37 cellular contexts compared by ENCODE assay signal in the genomic region with DNA sequence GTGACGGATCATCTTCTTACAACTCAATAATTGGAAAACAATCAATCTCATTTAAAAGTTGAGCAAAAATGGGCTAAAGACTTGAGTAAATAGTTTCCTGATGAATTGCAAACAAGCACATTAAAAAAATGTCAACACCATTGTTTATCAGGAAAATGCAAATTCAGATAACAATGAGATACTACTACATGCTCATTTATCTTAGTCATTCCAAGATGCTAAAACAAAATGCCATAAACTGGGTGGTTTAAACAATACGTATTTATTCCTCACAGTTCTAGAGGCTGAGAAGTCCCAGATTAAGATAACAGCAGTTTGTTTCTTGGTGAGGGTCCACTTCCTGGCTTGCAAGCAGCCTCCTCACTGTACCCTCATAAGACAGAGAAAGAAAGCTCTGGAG.
"Had no signal": no experiment of that assay in that cellular context is flagged by ENCODE, and none has a peak within 500 bp of the region (broad histone marks: within the 10 kb centered on the region; RNA-seq: fewer than 3 reads in every experiment).

No MANE protein-coding gene starts in this region.

- H3K27ac ChIP-seq: adrenal gland, body of pancreas, brain microvascular endothelial cell, breast epithelium, VCaP had no signal

- H3K36me3 Mint-ChIP-seq: activated CD4-positive, alpha-beta memory T cell treated with anti-CD3 and anti-CD28 coated beads for 36 hours; activated naive CD4-positive, alpha-beta T cell treated with anti-CD3 and anti-CD28 coated beads, Interleukin-2, amount 50 U/mL, for 72 hours; activated naive CD8-positive, alpha-beta T cell treated with anti-CD3 and anti-CD28 coated beads for 36 hours had no signal

- H3K4me3 Mint-ChIP-seq: activated B cell treated with CpG ODN at 0.5 μM for 24 hours; activated CD4-positive, alpha-beta memory T cell treated with anti-CD3 and anti-CD28 coated beads for 36 hours; activated CD4-positive, alpha-beta T cell treated with anti-CD3 and anti-CD28 coated beads, Interleukin-2, amount 10 ng/mL, durations not matched to agents 24 days and 14 days; activated CD8-positive, alpha-beta T cell treated with anti-CD3 and anti-CD28 coated beads for 36 hours; activated naive CD4-positive, alpha-beta T cell treated with anti-CD3 and anti-CD28 coated beads for 36 hours; activated naive CD8-positive, alpha-beta T cell treated with anti-CD3 and anti-CD28 coated beads for 36 hours; activated T-cell treated with anti-CD3 and anti-CD28 coated beads, Interleukin-2, amount 50 U/mL, for 4 hours; activated T-cell treated with anti-CD3 and anti-CD28 coated beads, Interleukin-2, amount 50 U/mL, for 72 hours; activated T-helper 1 cell treated with anti-CD3 and anti-CD28 coated beads, Interleukin-12 subunit alpha, Interleukin-12 subunit beta, Interleukin-2, Interleukin-4 antibody, amounts not matched to agents 30 ng/mL and 10 ng/mL and 1 ng/mL, durations not matched to agents 14 hours and 24 hours and 36 hours; activated T-helper 17 cell treated with anti-CD3 and anti-CD28 coated beads, Interleukin-2, amount 50 U/mL, for 72 hours; T-helper 1 cell treated with Interleukin-12 subunit alpha and Interleukin-12 subunit beta and Interleukin-4 antibody, amounts not matched to agents 30 μg/mL and 1 μg/mL, for 36 hours; T-helper 2 cell treated with Interferon-gamma antibody and Interleukin-4, amounts not matched to agents 5 μg/mL and 100 μg/mL, for 36 hours had no signal

- ATAC-seq: activated CD8-positive, alpha-beta T cell treated with anti-CD3 and anti-CD28 coated beads for 36 hours; activated naive CD4-positive, alpha-beta T cell treated with anti-CD3 and anti-CD28 coated beads, Interleukin-2, amount 50 U/mL, for 72 hours; activated T-cell treated with anti-CD3 and anti-CD28 coated beads, Interleukin-2, amount 50 U/mL, for 4 hours; activated T-cell treated with anti-CD3 and anti-CD28 coated beads, Interleukin-2, amount 50 U/mL, for 72 hours; activated T-helper 17 cell treated with anti-CD3 and anti-CD28 coated beads, Interleukin-2, amount 50 U/mL, for 72 hours; body of pancreas had no signal

- H3K4me1 ChIP-seq: adrenal gland, body of pancreas, breast epithelium had no signal

- H3K27me3 ChIP-seq: adrenal gland, body of pancreas, brain microvascular endothelial cell, breast epithelium had no signal

- H3K4me3 ChIP-seq: adrenal gland, body of pancreas, breast epithelium had no signal

- DNase-seq: activated B cell treated with CpG ODN at 0.5 μM for 24 hours; activated CD4-positive, alpha-beta memory T cell treated with anti-CD3 and anti-CD28 coated beads for 36 hours; activated CD4-positive, alpha-beta T cell treated with anti-CD3 and anti-CD28 coated beads for 4 hours; activated CD4-positive, alpha-beta T cell treated with anti-CD3 and anti-CD28 coated beads, Interleukin-2, amount 10 ng/mL, durations not matched to agents 24 days and 14 days; activated CD4-positive, alpha-beta T cell treated with anti-CD3 and anti-CD28 coated beads, Interleukin-2, amount 50 U/mL, for 1 hour; activated CD4-positive, alpha-beta T cell treated with anti-CD3 and anti-CD28 coated beads, Interleukin-2, amount 50 U/mL, for 4 hours; activated CD4-positive, CD25-positive, alpha-beta regulatory T cell treated with anti-CD3 and anti-CD28 coated beads, Interleukin-2, amount 50 U/mL, for 72 hours; activated CD8-positive, alpha-beta memory T cell treated with anti-CD3 and anti-CD28 coated beads, Interleukin-2, amount 50 U/mL, for 4 hours; activated CD8-positive, alpha-beta T cell treated with anti-CD3 and anti-CD28 coated beads for 36 hours; activated effector memory CD4-positive, alpha-beta T cell treated with anti-CD3 and anti-CD28 coated beads, Interleukin-2, amount 50 U/mL, for 16 hours; activated gamma-delta T cell treated with Interleukin-2 at 50 U/mL for 16 hours; activated naive CD4-positive, alpha-beta T cell; activated naive CD4-positive, alpha-beta T cell treated with anti-CD3 and anti-CD28 coated beads for 36 hours; activated naive CD4-positive, alpha-beta T cell treated with anti-CD3 and anti-CD28 coated beads, Interleukin-2, amount 50 U/mL, for 16 hours; activated naive CD8-positive, alpha-beta T cell treated with anti-CD3 and anti-CD28 coated beads for 36 hours; activated T-cell treated with anti-CD3 and anti-CD28 coated beads for 4 hours; activated T-cell treated with anti-CD3 and anti-CD28 coated beads, Interleukin-2, amount 50 U/mL, for 1 hour; activated T-cell treated with anti-CD3 and anti-CD28 coated beads, Interleukin-2, amount 50 U/mL, for 4 hours; activated T-cell treated with anti-CD3 and anti-CD28 coated beads, Interleukin-2, amount 50 U/mL, for 72 hours; adrenal gland; amniotic stem cell; aorta; body of pancreas; brain microvascular endothelial cell; central memory CD4-positive, alpha-beta T cell; T-helper 1 cell; T-helper 2 cell; T-helper 9 cell had no signal

- FAIRE-seq: astrocyte, TTC549 had no signal

- H3K4me1 Mint-ChIP-seq: activated B cell treated with CpG ODN at 0.5 μM for 24 hours; activated CD4-positive, alpha-beta T cell treated with anti-CD3 and anti-CD28 coated beads, Interleukin-2, amount 10 ng/mL, durations not matched to agents 24 days and 14 days; activated naive CD8-positive, alpha-beta T cell treated with anti-CD3 and anti-CD28 coated beads for 36 hours; activated T-helper 17 cell treated with anti-CD3 and anti-CD28 coated beads, Interleukin-2, amount 50 U/mL, for 72 hours had no signal

- H3K27ac Mint-ChIP-seq: activated B cell treated with CpG ODN at 0.5 μM for 24 hours; activated CD4-positive, alpha-beta memory T cell treated with anti-CD3 and anti-CD28 coated beads for 36 hours; activated CD4-positive, alpha-beta T cell treated with anti-CD3 and anti-CD28 coated beads, Interleukin-2, amount 10 ng/mL, durations not matched to agents 24 days and 14 days; activated CD8-positive, alpha-beta T cell treated with anti-CD3 and anti-CD28 coated beads for 36 hours; activated naive CD4-positive, alpha-beta T cell treated with anti-CD3 and anti-CD28 coated beads for 36 hours; activated naive CD4-positive, alpha-beta T cell treated with anti-CD3 and anti-CD28 coated beads, Interleukin-2, amount 50 U/mL, for 72 hours; activated naive CD8-positive, alpha-beta T cell treated with anti-CD3 and anti-CD28 coated beads for 36 hours; activated T-cell treated with anti-CD3 and anti-CD28 coated beads, Interleukin-2, amount 50 U/mL, for 72 hours; activated T-helper 1 cell treated with anti-CD3 and anti-CD28 coated beads, Interleukin-12 subunit alpha, Interleukin-12 subunit beta, Interleukin-2, Interleukin-4 antibody, amounts not matched to agents 30 ng/mL and 10 ng/mL and 1 ng/mL, durations not matched to agents 14 hours and 24 hours and 36 hours; activated T-helper 17 cell treated with anti-CD3 and anti-CD28 coated beads, Interleukin-2, amount 50 U/mL, for 72 hours; T-helper 1 cell treated with Interleukin-12 subunit alpha and Interleukin-12 subunit beta and Interleukin-4 antibody, amounts not matched to agents 30 μg/mL and 1 μg/mL, for 36 hours; T-helper 2 cell treated with Interferon-gamma antibody and Interleukin-4, amounts not matched to agents 5 μg/mL and 100 μg/mL, for 36 hours had no signal

- H3K27me3 Mint-ChIP-seq: activated B cell treated with CpG ODN at 0.5 μM for 24 hours; activated CD4-positive, alpha-beta memory T cell treated with anti-CD3 and anti-CD28 coated beads for 36 hours; activated CD4-positive, alpha-beta T cell treated with anti-CD3 and anti-CD28 coated beads, Interleukin-2, amount 10 ng/mL, durations not matched to agents 24 days and 14 days; activated CD8-positive, alpha-beta T cell treated with anti-CD3 and anti-CD28 coated beads for 36 hours; activated naive CD8-positive, alpha-beta T cell treated with anti-CD3 and anti-CD28 coated beads for 36 hours; activated T-helper 17 cell treated with anti-CD3 and anti-CD28 coated beads, Interleukin-2, amount 50 U/mL, for 72 hours had no signal

- H3K36me3 ChIP-seq: adrenal gland, brain microvascular endothelial cell, breast epithelium had no signal

- H3K9me3 Mint-ChIP-seq: activated B cell treated with CpG ODN at 0.5 μM for 24 hours; activated CD4-positive, alpha-beta memory T cell treated with anti-CD3 and anti-CD28 coated beads for 36 hours; activated CD4-positive, alpha-beta T cell treated with anti-CD3 and anti-CD28 coated beads, Interleukin-2, amount 10 ng/mL, durations not matched to agents 24 days and 14 days; activated CD8-positive, alpha-beta T cell treated with anti-CD3 and anti-CD28 coated beads for 36 hours; activated naive CD4-positive, alpha-beta T cell treated with anti-CD3 and anti-CD28 coated beads for 36 hours; activated naive CD4-positive, alpha-beta T cell treated with anti-CD3 and anti-CD28 coated beads, Interleukin-2, amount 50 U/mL, for 72 hours; activated naive CD8-positive, alpha-beta T cell treated with anti-CD3 and anti-CD28 coated beads for 36 hours; activated T-cell treated with anti-CD3 and anti-CD28 coated beads, Interleukin-2, amount 50 U/mL, for 4 hours; activated T-cell treated with anti-CD3 and anti-CD28 coated beads, Interleukin-2, amount 50 U/mL, for 72 hours; activated T-helper 1 cell treated with anti-CD3 and anti-CD28 coated beads, Interleukin-12 subunit alpha, Interleukin-12 subunit beta, Interleukin-2, Interleukin-4 antibody, amounts not matched to agents 30 ng/mL and 10 ng/mL and 1 ng/mL, durations not matched to agents 14 hours and 24 hours and 36 hours; activated T-helper 17 cell treated with anti-CD3 and anti-CD28 coated beads, Interleukin-2, amount 50 U/mL, for 72 hours; T-helper 1 cell treated with Interleukin-12 subunit alpha and Interleukin-12 subunit beta and Interleukin-4 antibody, amounts not matched to agents 30 μg/mL and 1 μg/mL, for 36 hours; T-helper 2 cell treated with Interferon-gamma antibody and Interleukin-4, amounts not matched to agents 5 μg/mL and 100 μg/mL, for 36 hours had no signal
